In the genomic region with DNA sequence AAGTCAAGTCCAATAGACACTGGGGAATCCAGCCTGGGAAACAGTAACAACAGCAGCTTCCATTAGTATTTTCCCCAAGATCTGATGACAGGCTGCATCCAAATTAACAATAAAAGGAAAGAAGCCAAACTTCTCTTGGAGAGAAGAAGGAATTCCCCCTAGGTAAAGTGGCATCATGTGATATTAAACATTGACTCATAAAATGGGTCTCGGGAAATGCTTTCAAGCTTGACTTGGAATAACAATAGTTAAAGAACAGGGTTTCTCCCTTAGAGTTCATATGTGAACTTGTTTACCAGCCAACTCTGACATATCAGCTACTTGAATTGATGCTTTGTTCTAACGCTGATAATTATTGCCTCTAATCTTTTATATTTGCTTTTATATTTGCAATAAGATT, we compare ENCODE assay signal across 26 cellular contexts. TPM values are rescaled to one million over a fixed set of nuclear protein-coding genes. Genes with fewer than 3 reads are reported as not detected.
DNase-seq lines count a peak whose midpoint lies in the region; ATAC-seq and TF ChIP-seq lines count a peak whose summit lies in the region.
"Had no signal": no experiment of that assay in that cellular context is flagged by ENCODE, and none has a peak within 500 bp of the region (broad histone marks: within the 10 kb centered on the region; RNA-seq: fewer than 3 reads in every experiment).

No MANE protein-coding gene starts in this region.

- H4K20me1 ChIP-seq in PC-3 (ENCODE audit: low read length) = no peaks in the 10 kb centered on the region
- no peaks in the 10 kb centered on the region for H4K20me1 ChIP-seq in smooth muscle cell (ENCODE audit: low read depth)

- H3K4me2 ChIP-seq in PC-3 (ENCODE audit: low read length) = peak overlapping the region; percentile 8; the same call in 1 of the 2 replicates
- peak overlapping the region; percentile 71 for H3K4me2 ChIP-seq in smooth muscle cell

- H3K36me3 ChIP-seq in PC-3 (ENCODE audit: low read depth, low read length) = no peaks in the 10 kb centered on the region
- no peaks in the 10 kb centered on the region for H3K36me3 ChIP-seq in body of pancreas (replicated peaks in 1 of 2; ENCODE audit: insufficient read depth in 1 of 2, low read depth in 2 of 2)
- no peaks in the 10 kb centered on the region for H3K36me3 ChIP-seq in smooth muscle cell (ENCODE audit: low read depth)
- H3K36me3 ChIP-seq: esophagus squamous epithelium, transverse colon had no signal

- H3K4me1 ChIP-seq in PC-3 (ENCODE audit: insufficient read depth, low read length) = peaks cover 13% of the 10 kb centered on the region
- H3K4me1 ChIP-seq in body of pancreas = peaks cover 19% of the 10 kb centered on the region
- H3K4me1 ChIP-seq in smooth muscle cell (ENCODE audit: low read depth) = peaks cover 11% of the 10 kb centered on the region
- H3K4me1 ChIP-seq: transverse colon had no signal

- H3K79me2 ChIP-seq in PC-3 (ENCODE audit: low read length) (no peaks in the 10 kb centered on the region), smooth muscle cell (ENCODE audit: low read depth) (no peaks in the 10 kb centered on the region)

- no peaks in the 10 kb centered on the region for H3F3A ChIP-seq in PC-3 (ENCODE audit: low read length, unreplicated experiment)
- peaks cover 11% of the 10 kb centered on the region for H3F3A ChIP-seq in smooth muscle cell (ENCODE audit: low read depth)

- no TSS peak for BruUV-seq in PC-3 (replicated peaks; lab: Mats Ljungman, UMichigan)

- H3K27me3 ChIP-seq in PC-3 (ENCODE audit: low read length) (no peaks in the 10 kb centered on the region), body of pancreas (no peaks in the 10 kb centered on the region), smooth muscle cell (ENCODE audit: low read depth) (no peaks in the 10 kb centered on the region)
- H3K27me3 ChIP-seq: esophagus squamous epithelium, transverse colon had no signal

- H2AFZ ChIP-seq in PC-3 (ENCODE audit: low read length) (no peak overlapping the region), smooth muscle cell (ENCODE audit: low read depth) (no peak overlapping the region)

- 10 to 12% methylated on average over 2 of the region's 2 CpGs for WGBS in body of pancreas, 2 donors
- 64% methylated on average over 2 of the region's 2 CpGs for WGBS in smooth muscle cell (ENCODE audit: low lambda C conversion rate)

- POLR2A ChIA-PET in PC-3 (lab: Charles Lee; ENCODE audit: unreplicated experiment) = no interaction called here

- H3K27ac ChIP-seq in PC-3 (ENCODE audit: low read length) (no peak overlapping the region), body of pancreas (no peak overlapping the region), smooth muscle cell (ENCODE audit: low read depth) (no peak overlapping the region)
- H3K27ac ChIP-seq: esophagus squamous epithelium, transverse colon had no signal

- TF ChIP-seq CTCF in PC-3 (conservative IDR thresholded peaks at IDR 0.05; ENCODE audit: low read depth, low read length) (no peak), body of pancreas (IDR thresholded peaks at IDR 0.05) (no peak), smooth muscle cell (IDR thresholded peaks at IDR 0.05; ENCODE audit: borderline replicate concordance, insufficient read depth, poor library complexity, severe bottlenecking) (no peak)

- no peaks in the 10 kb centered on the region for H3K9me3 ChIP-seq in PC-3 (ENCODE audit: low read length)
- no peaks in the 10 kb centered on the region for H3K9me3 ChIP-seq in body of pancreas
- H3K9me3 ChIP-seq in smooth muscle cell (replicated peaks; ENCODE audit: low read depth) = no peaks in the 10 kb centered on the region
- H3K9me3 ChIP-seq: esophagus squamous epithelium, transverse colon had no signal

- CTCF ChIA-PET in PC-3 (lab: Charles Lee) = no interaction called here

- DNase-seq in PC-3 (peak; percentile 61), body of pancreas (no peak), glomerular visceral epithelial cell (ENCODE audit: extremely low spot score) (peak; percentile 56), smooth muscle cell (lab: John Stamatoyannopoulos, UW; ENCODE audit: unreplicated experiment) (no peak), HUDEP-2 (lab: John Stamatoyannopoulos, UW; ENCODE audit: unreplicated experiment in 76 of 76) (no peak), DMS 273 (lab: John Stamatoyannopoulos, UW; ENCODE audit: unreplicated experiment) (no peak)
- DNase-seq in stimulated activated CD4-positive, alpha-beta T cell treated with anti-CD3 and anti-CD28 coated beads, Interleukin-1b, Interleukin-23, amount 100 ng/mL, for 48 hours = no peak
- DNase-seq: activated CD4-positive, alpha-beta T cell treated with anti-CD3 and anti-CD28 coated beads for 36 hours; activated naive CD4-positive, alpha-beta T cell treated with anti-CD3 and anti-CD28 coated beads, Interleukin-2, amount 10 ng/mL, durations not matched to agents 7 days and 5 days; activated T-cell treated with anti-CD3 and anti-CD28 coated beads, Interleukin-2, amount 50 U/mL, for 72 hours; AML-193; amygdala; CD8-positive, alpha-beta memory T cell; effector memory CD4-positive, alpha-beta T cell; esophagus squamous epithelium; head of caudate nucleus; KBM-7; NCI-H1694 treated with DMSO at 0.1 percent for 48 hours; NCI-H2171 treated with DMSO at 0.1 percent for 48 hours; NCI-H526 treated with DMSO at 0.1 percent for 48 hours; stimulated activated CD4-positive, alpha-beta T cell treated with anti-CD3 and anti-CD28 coated beads, Interleukin-4, amount 100 ng/mL, for 24 hours; stimulated activated naive CD8-positive, alpha-beta T cell treated with anti-CD3 and anti-CD28 coated beads, Interleukin-15, amount 100 ng/mL, for 72 hours; T-helper 1 cell; transverse colon had no signal

- H3K9me2 ChIP-seq in PC-3 (replicated peaks; ENCODE audit: low read length) = no peaks in the 10 kb centered on the region

- ATAC-seq in PC-3 (peak; percentile 15; the same call in 1 of the 2 replicates), body of pancreas (peak; percentile 45)
- ATAC-seq: activated CD4-positive, alpha-beta T cell treated with anti-CD3 and anti-CD28 coated beads for 36 hours; activated T-cell treated with anti-CD3 and anti-CD28 coated beads, Interleukin-2, amount 50 U/mL, for 72 hours; Right ventricle myocardium inferior; stimulated activated naive CD8-positive, alpha-beta T cell treated with anti-CD3 and anti-CD28 coated beads, Interleukin-15, amount 100 ng/mL, for 72 hours had no signal

- TF ChIP-seq POLR2A in body of pancreas (IDR thresholded peaks at IDR 0.05) = no peak

- no peak overlapping the region for H3K9ac ChIP-seq in PC-3 (ENCODE audit: low read length)
- no peak overlapping the region for H3K9ac ChIP-seq in smooth muscle cell (ENCODE audit: low read depth)

- intact Hi-C loops in PC-3 (cut with micrococcal nuclease) (no loop called here), body of pancreas (cut with DNase I) (no loop called here)

- H3K4me3 ChIP-seq in PC-3 (ENCODE audit: low read length) (no peak overlapping the region), body of pancreas (no peak overlapping the region), smooth muscle cell (no peak overlapping the region)
- H3K4me3 ChIP-seq: esophagus squamous epithelium, skin epidermis, transverse colon had no signal

RNA-seq across cellular contexts. Expression of a gene that starts 45.4 kb away (rescaled TPM):
- total RNA-seq in PC-3 (2014; rRNA removed) (0.36 and 0.46 TPM in 2 replicates), body of pancreas (10 to 100 TPM in 1 of 2 donors, 1 to 10 TPM in 1; 6.9 to 10.9 TPM), smooth muscle cell (6.1 and 7.3 TPM in 2 replicates)
- 2.4 and 9.8 TPM in 2 replicates for polyA plus RNA-seq in smooth muscle cell
- total RNA-seq: activated CD4-positive, alpha-beta T cell treated with anti-CD3 and anti-CD28 coated beads for 36 hours; activated T-cell treated with anti-CD3 and anti-CD28 coated beads, Interleukin-2, amount 50 U/mL, for 72 hours; CD8-positive, alpha-beta memory T cell had no signal
- polyA plus RNA-seq: CD8-positive, alpha-beta memory T cell had no signal

Comparison
In these comparisons a context has a peak if more than half of its experiments do, and no peak if none do; other contexts are left out.
1. DNase-seq: peak in PC-3 (single experiment) and glomerular visceral epithelial cell (single experiment); none in body of pancreas (0 of 4), smooth muscle cell (single experiment), HUDEP-2 (0 of 76), DMS 273 (single experiment) and stimulated activated CD4-positive, alpha-beta T cell treated with anti-CD3 and anti-CD28 coated beads, Interleukin-1b, Interleukin-23, amount 100 ng/mL, for 48 hours (single experiment).